10 cellular contexts compared by ENCODE assay signal in the genomic region with DNA sequence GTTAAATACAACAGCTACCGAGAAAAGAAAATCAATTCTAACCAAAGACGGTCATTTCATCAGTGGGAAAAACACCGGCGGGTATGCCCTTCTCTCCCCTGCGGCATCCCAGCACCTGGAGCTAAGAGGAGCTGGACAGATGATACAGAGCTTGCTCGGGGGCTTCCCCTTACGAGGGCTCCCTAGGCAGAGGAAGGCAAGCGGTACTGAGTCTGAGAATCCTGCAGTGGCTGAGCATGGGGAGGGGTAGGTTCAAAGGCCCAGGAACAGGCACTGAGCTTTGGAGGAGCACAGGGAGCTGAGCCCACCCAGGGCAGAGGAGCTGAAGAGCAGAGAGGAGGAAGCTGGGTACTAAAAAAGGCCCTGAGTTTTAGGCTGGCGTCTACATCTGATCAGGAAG. TPM values are rescaled to one million over a fixed set of nuclear protein-coding genes. Genes with fewer than 3 reads are reported as not detected.
DNase-seq lines count a peak whose midpoint lies in the region; ATAC-seq and TF ChIP-seq lines count a peak whose summit lies in the region.
"Had no signal": no experiment of that assay in that cellular context is flagged by ENCODE, and none has a peak within 500 bp of the region (broad histone marks: within the 10 kb centered on the region; RNA-seq: fewer than 3 reads in every experiment).

No MANE protein-coding gene starts in this region.

- H3K9me2 ChIP-seq in GM23248 (ENCODE audit: insufficient read depth), result no peaks in the 10 kb centered on the region

- H3K9me3 Mint-ChIP-seq in activated CD8-positive, alpha-beta T cell treated with anti-CD3 and anti-CD28 coated beads, Interleukin-2, amount 10 ng/mL, durations not matched to agents 7 days and 5 days (ENCODE audit: insufficient read depth), result peaks cover 3% of the 10 kb centered on the region

- H3K79me2 ChIP-seq in GM23248 (ENCODE audit: insufficient read depth), result peaks cover 100% of the 10 kb centered on the region

- H3K36me3 Mint-ChIP-seq in activated CD8-positive, alpha-beta T cell treated with anti-CD3 and anti-CD28 coated beads, Interleukin-2, amount 10 ng/mL, durations not matched to agents 7 days and 5 days (ENCODE audit: low read depth), result peaks cover 62% of the 10 kb centered on the region

- H4K20me1 ChIP-seq in BLaER1 treated with 17β-estradiol and CSF1 and Interleukin-3, amounts not matched to agents 10 nM and 100 nM, result peaks cover 63 to 100% (median 86%) of the 10 kb centered on the region in 11 experiments
- peaks cover 12% of the 10 kb centered on the region; the same call in 1 of the 2 replicates for H4K20me1 ChIP-seq in GM23248 (ENCODE audit: insufficient read depth)

- no peaks in the 10 kb centered on the region for H3K27me3 ChIP-seq in BLaER1 treated with 17β-estradiol and CSF1 and Interleukin-3, amounts not matched to agents 10 nM and 100 nM
- no peaks in the 10 kb centered on the region for H3K27me3 ChIP-seq in GM23248 (replicated peaks; ENCODE audit: insufficient read depth)
- no peaks in the 10 kb centered on the region for H3K27me3 ChIP-seq in muscle layer of duodenum (ENCODE audit: low read depth, low read length)
- no peaks in the 10 kb centered on the region for H3K27me3 ChIP-seq in foreskin keratinocyte

- H3K27me3 Mint-ChIP-seq in activated CD8-positive, alpha-beta T cell treated with anti-CD3 and anti-CD28 coated beads, Interleukin-2, amount 10 ng/mL, durations not matched to agents 7 days and 5 days (ENCODE audit: low read depth), result no peaks in the 10 kb centered on the region

- H3K9ac ChIP-seq in BLaER1 treated with 17β-estradiol and CSF1 and Interleukin-3, amounts not matched to agents 10 nM and 100 nM, result peak overlapping the region; percentile 4 to 73 (median 55); a peak in 18 of 22 replicates
- no peak overlapping the region for H3K9ac ChIP-seq in GM23248

- DNase-seq in GM23248 (peak; percentile 0), NCI-H524 treated with DMSO at 0.1 percent for 48 hours (lab: John Stamatoyannopoulos, UW) (no peak), foreskin keratinocyte (no peak), NCI-H1694 treated with DMSO at 0.1 percent for 48 hours (lab: John Stamatoyannopoulos, UW) (no peak)
- DNase-seq in activated CD8-positive, alpha-beta T cell treated with anti-CD3 and anti-CD28 coated beads, Interleukin-2, amount 10 ng/mL, durations not matched to agents 7 days and 5 days, result no peak
- DNase-seq: effector CD8-positive, alpha-beta T cell; NCI-H1436 treated with DMSO at 0.1 percent for 48 hours had no signal

- POLR2A ChIA-PET in activated CD8-positive, alpha-beta T cell treated with anti-CD3 and anti-CD28 coated beads, Interleukin-2, amount 10 ng/mL, durations not matched to agents 7 days and 5 days (lab: Charles Lee), result interaction anchor here (0.6 to 3.3 kb wide), 2 partner anchors 12 to 61 kb away, joined by 3 to 20 read pairs; a partner anchor contains a TSS

- ATAC-seq in activated CD8-positive, alpha-beta T cell treated with anti-CD3 and anti-CD28 coated beads, Interleukin-2, amount 10 ng/mL, durations not matched to agents 7 days and 5 days, result peak; percentile 33
- ATAC-seq in GM19023 (IDR thresholded peaks at IDR 0.05; ENCODE audit: unreplicated experiment) (no peak), foreskin keratinocyte (no peak)

- H3K4me3 Mint-ChIP-seq in activated CD8-positive, alpha-beta T cell treated with anti-CD3 and anti-CD28 coated beads, Interleukin-2, amount 10 ng/mL, durations not matched to agents 7 days and 5 days, result peak overlapping the region; percentile 78

- peaks cover 90% of the 10 kb centered on the region for H3K4me1 Mint-ChIP-seq in activated CD8-positive, alpha-beta T cell treated with anti-CD3 and anti-CD28 coated beads, Interleukin-2, amount 10 ng/mL, durations not matched to agents 7 days and 5 days (ENCODE audit: low read depth)

- no peak for TF ChIP-seq CTCF in foreskin keratinocyte (conservative IDR thresholded peaks at IDR 0.05)

- WGBS in GM23248 (ENCODE audit: low coverage in 1 of 2, low lambda C conversion rate in 2 of 2, missing lambda C conversion rate in 2 of 2), 2 experiments, result 90 to 91% methylated on average over 9 of the region's 9 CpGs

- peak overlapping the region; percentile 86 to 98 (median 94) for H3K4me2 ChIP-seq in BLaER1 treated with 17β-estradiol and CSF1 and Interleukin-3, amounts not matched to agents 10 nM and 100 nM
- no peak overlapping the region for H3K4me2 ChIP-seq in GM23248 (ENCODE audit: unreplicated experiment)

- H3K9me3 ChIP-seq in BLaER1 treated with 17β-estradiol and CSF1 and Interleukin-3, amounts not matched to agents 10 nM and 100 nM (replicated peaks in 1 of 11), result peaks cover 0 to 11% (median 6%) of the 10 kb centered on the region in 11 experiments; a peak in 15 of 22 replicates
- H3K9me3 ChIP-seq in GM23248 (ENCODE audit: low read depth) (no peaks in the 10 kb centered on the region), muscle layer of duodenum (ENCODE audit: control insufficient read depth in 1 of 2, low read length in 2 of 2) (no peaks in the 10 kb centered on the region)

- peak overlapping the region in 5 of 10 experiments; percentile 4 to 39 (median 16); a peak in 6 of 20 replicates for H3K4me3 ChIP-seq in BLaER1 treated with 17β-estradiol and CSF1 and Interleukin-3, amounts not matched to agents 10 nM and 100 nM
- no peak overlapping the region for H3K4me3 ChIP-seq in GM23248
- H3K4me3 ChIP-seq in muscle layer of duodenum (ENCODE audit: low read depth in 1 of 2, low read length in 2 of 2), result no peak overlapping the region

- H3F3A ChIP-seq in GM23248 (ENCODE audit: insufficient read depth), result no peaks in the 10 kb centered on the region; the same call in 1 of the 2 replicates

- peaks cover 3 to 46% (median 27%) of the 10 kb centered on the region in 11 experiments; a peak in 16 of 22 replicates for H3K36me3 ChIP-seq in BLaER1 treated with 17β-estradiol and CSF1 and Interleukin-3, amounts not matched to agents 10 nM and 100 nM
- no peaks in the 10 kb centered on the region for H3K36me3 ChIP-seq in GM23248 (ENCODE audit: low read depth)
- no peaks in the 10 kb centered on the region for H3K36me3 ChIP-seq in muscle layer of duodenum (ENCODE audit: control insufficient read depth in 1 of 2, insufficient read depth in 2 of 2, low read length in 2 of 2)

- in situ Hi-C loops in GM23248 (cut with MboI), result no loop called here

- CTCF ChIA-PET in activated CD8-positive, alpha-beta T cell treated with anti-CD3 and anti-CD28 coated beads, Interleukin-2, amount 10 ng/mL, durations not matched to agents 7 days and 5 days (lab: Charles Lee), result interaction anchor here (1.1 to 2.5 kb wide), 5 partner anchors 8 to 119 kb away, joined by 3 to 10 read pairs (median 6); no protein-coding TSS in a partner anchor

- H3K4me1 ChIP-seq in BLaER1 treated with 17β-estradiol and CSF1 and Interleukin-3, amounts not matched to agents 10 nM and 100 nM, result peaks cover 80 to 99% (median 92%) of the 10 kb centered on the region in 10 experiments
- H3K4me1 ChIP-seq in GM23248 (ENCODE audit: insufficient read depth) (peaks cover 26% of the 10 kb centered on the region), muscle layer of duodenum (ENCODE audit: control insufficient read depth in 1 of 2, insufficient read depth in 2 of 2, low read length in 2 of 2) (peaks cover 23 to 52% of the 10 kb centered on the region in 2 donors), foreskin keratinocyte (peaks cover 28% of the 10 kb centered on the region)

- H3K27ac Mint-ChIP-seq in activated CD8-positive, alpha-beta T cell treated with anti-CD3 and anti-CD28 coated beads, Interleukin-2, amount 10 ng/mL, durations not matched to agents 7 days and 5 days, result peak overlapping the region; percentile 83

- H3K27ac ChIP-seq in BLaER1 treated with 17β-estradiol and CSF1 and Interleukin-3, amounts not matched to agents 10 nM and 100 nM, result peak overlapping the region; percentile 18 to 98 (median 72); a peak in 20 of 22 replicates
- H3K27ac ChIP-seq in GM23248 (no peak overlapping the region), muscle layer of duodenum (ENCODE audit: low read length) (peak overlapping the region; percentile 8), foreskin keratinocyte (no peak overlapping the region)

- H2AFZ ChIP-seq in GM23248, result no peak overlapping the region

RNA-seq across cellular contexts. Expression of a gene that starts 12.7 kb away (rescaled TPM):
- total RNA-seq in GM23248 (2014; rRNA removed; shearing (Covaris generic)), result 56.7 and 72.4 TPM in 2 replicates
- polyA plus RNA-seq in GM23248 (2016; fragmentation: Nextera tagmentation; extraction: Ambion mirVana) (10.8 and 11.1 TPM in 2 replicates), foreskin keratinocyte (93.2 and 103 TPM in 2 replicates)
- 100 to 1,000 TPM; 140 to 151 TPM for total RNA-seq in activated CD8-positive, alpha-beta T cell treated with anti-CD3 and anti-CD28 coated beads, Interleukin-2, amount 10 ng/mL, durations not matched to agents 7 days and 5 days
- 123 and 130 TPM in 2 replicates for total RNA-seq in foreskin keratinocyte

Comparison
In these comparisons a context has a peak if more than half of its experiments do, and no peak if none do; other contexts are left out.
1. H3K27ac ChIP-seq: peak in BLaER1 treated with 17β-estradiol and CSF1 and Interleukin-3, amounts not matched to agents 10 nM and 100 nM (11 of 11) and muscle layer of duodenum (single experiment); none in GM23248 (single experiment) and foreskin keratinocyte (single experiment).